ENCODE assay signal across 18 cellular contexts in genomic region chr20:3692706-3693294, GRCh38. TPM values are rescaled to one million over a fixed set of nuclear protein-coding genes. Genes with fewer than 3 reads are reported as not detected.
DNase-seq lines count a peak whose midpoint lies in the region; ATAC-seq and TF ChIP-seq lines count a peak whose summit lies in the region.
"Had no signal": no experiment of that assay in that cellular context is flagged by ENCODE, and none has a peak within 500 bp of the region (broad histone marks: within the 10 kb centered on the region; RNA-seq: fewer than 3 reads in every experiment).

No MANE protein-coding gene starts in this region.

- H3K27me3 ChIP-seq in right atrium auricular region (no peaks in the 10 kb centered on the region), H7 (ENCODE audit: control insufficient read depth, insufficient read depth, low read length) (no peaks in the 10 kb centered on the region)
- H3K27me3 ChIP-seq: BLaER1 had no signal

- no peak for DNase-seq in Right ventricle myocardium superior
- no peak for DNase-seq in right atrium auricular region (ENCODE audit: low spot score)
- DNase-seq in H7 = peak; percentile 53
- DNase-seq in myocyte (ENCODE audit: low read depth) = peak; percentile 63
- DNase-seq in SW 1271 (lab: John Stamatoyannopoulos, UW) = no peak
- no peak for DNase-seq in NCI-H1930 (lab: John Stamatoyannopoulos, UW)
- DNase-seq: Calu3; CD8-positive, alpha-beta T cell; DMS79 treated with DMSO at 0.1 percent for 48 hours; GF-D8; GOT3; H9 had no signal

- H3K4me1 ChIP-seq in right atrium auricular region = no peaks in the 10 kb centered on the region
- H3K4me1 ChIP-seq: BLaER1 had no signal

- H3K36me3 ChIP-seq in right atrium auricular region (no peaks in the 10 kb centered on the region), H7 (replicated peaks; ENCODE audit: control insufficient read depth, insufficient read depth, low read length) (no peaks in the 10 kb centered on the region)
- H3K36me3 ChIP-seq: BLaER1 had no signal

- H3K27ac ChIP-seq in right atrium auricular region = no peak overlapping the region
- H3K27ac ChIP-seq: 22Rv1, BLaER1 had no signal

- peak; percentile 9 for ATAC-seq in Right ventricle myocardium superior (ENCODE audit: poor library complexity)
- no peak for ATAC-seq in GM19463 (IDR thresholded peaks at IDR 0.05; ENCODE audit: unreplicated experiment)
- ATAC-seq: CD8-positive, alpha-beta T cell had no signal

- intact Hi-C loops in Right ventricle myocardium superior (cut with DNase I) = no loop called here

- H3K4me3 ChIP-seq in right atrium auricular region = no peak overlapping the region
- no peak overlapping the region for H3K4me3 ChIP-seq in H7 (ENCODE audit: insufficient read depth, low read depth, low read length)
- H3K4me3 ChIP-seq: BLaER1 had no signal

- H3K9me3 ChIP-seq in right atrium auricular region = no peaks in the 10 kb centered on the region
- H3K9me3 ChIP-seq: BLaER1 had no signal

- no peak for TF ChIP-seq CTCF in right atrium auricular region (IDR thresholded peaks at IDR 0.05)

RNA-seq across cellular contexts. Expression of gene ADAM33, which starts 11.0 kb away (rescaled TPM):
- total RNA-seq in Right ventricle myocardium superior = 12.6 TPM
- 10 to 100 TPM in 1 of 2 donors, 1 to 10 TPM in 1; 9.7 to 13.8 TPM for total RNA-seq in right atrium auricular region
- 3.3 and 5.5 TPM in 2 replicates for total RNA-seq in H7 (2014; rRNA removed; shearing (Covaris generic))
- 0.62 and 0.72 TPM in 2 replicates for total RNA-seq in myocyte
- polyA plus RNA-seq in myocyte (2012) = 0.48 TPM
- total RNA-seq: A673; Calu3; CD8-positive, alpha-beta T cell; HT-29 had no signal

RNA-seq across cellular contexts. Expression of gene SIGLEC1, which starts 19.6 kb away (rescaled TPM):
- total RNA-seq in Right ventricle myocardium superior (9.6 TPM), right atrium auricular region (1 to 10 TPM; 3.2 to 3.9 TPM), myocyte (0.53 and 1.3 TPM in 2 replicates)
- total RNA-seq in H7 (2014; rRNA removed; shearing (Covaris generic)) = not detected in 2 replicates
- polyA plus RNA-seq in myocyte (2012) = 0.08 TPM
- total RNA-seq: A673, Calu3, H9, HT-29 had no signal
- polyA plus RNA-seq: AG04450 had no signal

RNA-seq across cellular contexts. Expression of gene GFRA4, which starts 29.6 kb away (rescaled TPM):
- total RNA-seq in Right ventricle myocardium superior (not detected), right atrium auricular region (not detected), myocyte (not detected in 2 replicates)
- total RNA-seq in H7 (2014; rRNA removed; shearing (Covaris generic)) = not detected in 2 replicates
- not detected for polyA plus RNA-seq in myocyte (2012)
- total RNA-seq: A673; Calu3; CD8-positive, alpha-beta T cell; H9; HT-29 had no signal
- polyA plus RNA-seq: AG04450 had no signal

RNA-seq across cellular contexts. Expression of gene HSPA12B, which starts 39.7 kb away (rescaled TPM):
- total RNA-seq in Right ventricle myocardium superior = 16.6 TPM
- total RNA-seq in right atrium auricular region = 10 to 100 TPM; 11.2 to 13.4 TPM
- total RNA-seq in H7 (2014; rRNA removed; shearing (Covaris generic)) = 0.97 and 2.4 TPM in 2 replicates
- total RNA-seq in myocyte = not detected in 2 replicates
- polyA plus RNA-seq in myocyte (2012) = 0.06 TPM
- total RNA-seq: A673; Calu3; CD8-positive, alpha-beta T cell; HT-29 had no signal

Comparison
In these comparisons a context has a peak if more than half of its experiments do, and no peak if none do; other contexts are left out.
1. DNase-seq: peak in H7 (single experiment) and myocyte (single experiment); none in Right ventricle myocardium superior (single experiment), right atrium auricular region (single experiment), SW 1271 (0 of 2) and NCI-H1930 (0 of 2).